In genomic region chr1:56330400-56331026, GRCh38 we compare ENCODE assay signal across 8 cellular contexts.
A peak's percentile ranks its signal among the peaks of the same experiment; 100 is the strongest.
DNase-seq lines count a peak whose midpoint lies in the region; ATAC-seq and TF ChIP-seq lines count a peak whose summit lies in the region.

No MANE protein-coding gene starts in this region.

- H3K4me1 ChIP-seq in GM23248 (ENCODE audit: insufficient read depth) (peaks cover 24% of the 10 kb centered on the region), foreskin keratinocyte (no peaks in the 10 kb centered on the region)

- no peaks in the 10 kb centered on the region for H4K20me1 ChIP-seq in GM23248 (ENCODE audit: insufficient read depth)

- no peak for TF ChIP-seq CTCF in foreskin keratinocyte (conservative IDR thresholded peaks at IDR 0.05)

- ATAC-seq in GM18498 (IDR thresholded peaks at IDR 0.05; ENCODE audit: unreplicated experiment) (peak; percentile 92), foreskin keratinocyte (peak; percentile 45)

- DNase-seq in GM23248: peak; percentile 68
- DNase-seq in M059J (ENCODE audit: low read depth): peak; percentile 68
- peak in 1 of 2 donors; percentile 6 for DNase-seq in foreskin keratinocyte
- no peak for DNase-seq in NCI-H748 (lab: John Stamatoyannopoulos, UW; ENCODE audit: unreplicated experiment)
- DNase-seq in NCI-H146 treated with DMSO at 0.1 percent for 48 hours (lab: John Stamatoyannopoulos, UW; ENCODE audit: unreplicated experiment): no peak
- DNase-seq in SHP77 (lab: John Stamatoyannopoulos, UW): no peak
- no peak for DNase-seq in activated effector memory CD4-positive, alpha-beta T cell treated with anti-CD3 and anti-CD28 coated beads, Interleukin-2, amount 50 U/mL, for 16 hours

- H3K4me3 ChIP-seq in GM23248: no peak overlapping the region

- peak overlapping the region; percentile 45 for H3K4me2 ChIP-seq in GM23248 (ENCODE audit: unreplicated experiment)

- no peaks in the 10 kb centered on the region for H3K79me2 ChIP-seq in GM23248 (ENCODE audit: insufficient read depth)

- 29 to 47% methylated on average over 1 of the region's 1 CpG for WGBS in GM23248 (ENCODE audit: low coverage in 1 of 2, low lambda C conversion rate in 2 of 2, missing lambda C conversion rate in 2 of 2), 2 experiments

- H3K9ac ChIP-seq in GM23248: no peak overlapping the region

- no peaks in the 10 kb centered on the region for H3K9me2 ChIP-seq in GM23248 (ENCODE audit: insufficient read depth)

- H3F3A ChIP-seq in GM23248 (ENCODE audit: insufficient read depth): no peaks in the 10 kb centered on the region

- H3K27me3 ChIP-seq in GM23248 (replicated peaks; ENCODE audit: insufficient read depth): no peaks in the 10 kb centered on the region
- H3K27me3 ChIP-seq in foreskin keratinocyte: no peaks in the 10 kb centered on the region

- H2AFZ ChIP-seq in GM23248: no peak overlapping the region

- in situ Hi-C loops in GM23248 (cut with MboI): no loop called here

- H3K9me3 ChIP-seq in GM23248 (ENCODE audit: low read depth): no peaks in the 10 kb centered on the region

- H3K36me3 ChIP-seq in GM23248 (ENCODE audit: low read depth): no peaks in the 10 kb centered on the region

- H3K27ac ChIP-seq in GM23248: no peak overlapping the region
- H3K27ac ChIP-seq in foreskin keratinocyte: no peak overlapping the region

Comparison
In these comparisons a context has a peak if more than half of its experiments do, and no peak if none do; other contexts are left out.
1. DNase-seq: peak in GM23248 (single experiment) and M059J (single experiment); none in NCI-H748 (single experiment), NCI-H146 treated with DMSO at 0.1 percent for 48 hours (single experiment), SHP77 (0 of 2) and activated effector memory CD4-positive, alpha-beta T cell treated with anti-CD3 and anti-CD28 coated beads, Interleukin-2, amount 50 U/mL, for 16 hours (single experiment).